Comparison of ENCODE assay signal across 8 cellular contexts in the genomic region with DNA sequence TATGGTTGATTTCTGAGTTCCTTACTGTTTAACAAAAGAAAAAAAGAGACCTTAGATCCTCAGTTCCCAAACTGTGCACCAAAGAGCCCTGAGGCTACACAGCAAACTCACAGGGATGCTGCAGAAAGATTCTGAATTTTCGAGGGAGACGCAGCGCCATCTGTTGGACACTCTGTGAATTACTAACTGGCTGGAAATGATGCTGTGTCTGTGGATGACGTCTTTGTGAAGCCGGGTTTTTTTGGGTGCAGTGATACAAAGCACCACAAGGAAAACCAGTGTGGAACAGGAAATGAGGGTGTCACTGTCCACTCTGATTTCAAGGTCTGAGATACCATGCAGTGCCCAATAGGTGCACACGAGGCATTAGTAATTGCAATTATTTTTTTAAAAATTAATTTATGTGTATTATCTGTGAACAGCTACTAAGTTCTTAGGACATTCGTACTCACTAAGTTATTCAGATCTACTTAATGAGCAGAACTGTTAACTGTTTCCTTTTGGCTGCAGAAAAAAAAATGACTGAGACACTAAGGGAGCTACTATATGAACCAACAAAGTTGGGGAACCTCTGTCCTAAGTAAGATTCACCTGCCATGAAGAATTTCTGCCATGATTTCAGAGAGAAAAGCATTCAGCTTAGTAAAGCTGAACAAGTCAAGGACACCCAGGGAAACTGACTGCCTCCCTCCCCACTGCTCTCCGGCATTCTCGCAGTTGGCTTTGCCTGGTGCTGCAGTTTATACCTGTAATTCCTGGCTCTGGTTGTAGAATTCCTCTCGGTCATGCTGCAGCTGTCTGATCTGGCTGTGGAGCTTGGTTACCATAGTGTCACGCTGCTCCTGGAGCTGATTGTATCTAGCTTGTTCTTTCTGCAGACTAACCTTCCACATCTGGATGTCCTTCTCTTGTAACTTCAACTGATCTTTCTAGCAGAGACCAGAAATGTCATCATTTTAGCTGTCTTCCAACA. TPM values are rescaled to one million over a fixed set of nuclear protein-coding genes. Genes with fewer than 3 reads are reported as not detected.
A peak's percentile ranks its signal among the peaks of the same experiment; 100 is the strongest.
DNase-seq lines count a peak whose midpoint lies in the region; ATAC-seq and TF ChIP-seq lines count a peak whose summit lies in the region.

No MANE protein-coding gene starts in this region.

- DNase-seq in activated gamma-delta T cell treated with Interleukin-2 at 50 U/mL for 16 hours (peak; percentile 73), activated gamma-delta T cell (lab: John Stamatoyannopoulos, UW) (no peak), MG63 (peak; percentile 59), cardiac muscle cell (ENCODE audit: low read depth in 1 of 2, low spot score in 1 of 2) (peak; percentile 68 to 87), putamen (ENCODE audit: low spot score) (peak; percentile 77)
- DNase-seq in activated naive CD8-positive, alpha-beta T cell treated with anti-CD3 and anti-CD28 coated beads, Interleukin-2, amount 10 ng/mL, durations not matched to agents 7 days and 5 days = peak; percentile 74

- H3K9ac ChIP-seq in SU-DHL-6 (ENCODE audit: low read length) = no peak overlapping the region

- H4K20me1 ChIP-seq in SU-DHL-6 (ENCODE audit: low read depth, low read length) = no peaks in the 10 kb centered on the region

- no peak overlapping the region for H2AFZ ChIP-seq in SU-DHL-6 (ENCODE audit: low read depth, low read length, severe bottlenecking)

- peak overlapping the region; percentile 43 for H3K27ac Mint-ChIP-seq in activated naive CD8-positive, alpha-beta T cell treated with anti-CD3 and anti-CD28 coated beads, Interleukin-2, amount 10 ng/mL, durations not matched to agents 7 days and 5 days

- POLR2A ChIA-PET in activated naive CD8-positive, alpha-beta T cell treated with anti-CD3 and anti-CD28 coated beads, Interleukin-2, amount 10 ng/mL, durations not matched to agents 7 days and 5 days (lab: Charles Lee) = interaction anchor here (0.9 to 2.1 kb wide), 2 partner anchors 22 to 43 kb away, joined by 4 to 5 read pairs; no protein-coding TSS in a partner anchor

- H3K27ac ChIP-seq in SU-DHL-6 (ENCODE audit: low read depth, low read length) = no peak overlapping the region
- no peak overlapping the region for H3K27ac ChIP-seq in cardiac muscle cell

- no peaks in the 10 kb centered on the region for H3K9me2 ChIP-seq in SU-DHL-6 (replicated peaks; ENCODE audit: insufficient read depth, low read length)

- TF ChIP-seq CTCF in SU-DHL-6 (IDR thresholded peaks at IDR 0.05; ENCODE audit: insufficient read depth, low read length, poor library complexity, severe bottlenecking) (peak; percentile 74), cardiac muscle cell (IDR thresholded peaks at IDR 0.05; ENCODE audit: low read depth, low read length) (peak; percentile 86)

- H3K79me2 ChIP-seq in SU-DHL-6 (ENCODE audit: insufficient read depth, low read length) = no peaks in the 10 kb centered on the region

- H3K36me3 Mint-ChIP-seq in activated naive CD8-positive, alpha-beta T cell treated with anti-CD3 and anti-CD28 coated beads, Interleukin-2, amount 10 ng/mL, durations not matched to agents 7 days and 5 days = peaks cover 13% of the 10 kb centered on the region

- H3K4me3 ChIP-seq in MG63 = no peak overlapping the region
- H3K4me3 ChIP-seq in SU-DHL-6 (ENCODE audit: insufficient read depth, low read length, poor library complexity, severe bottlenecking) = no peak overlapping the region
- H3K4me3 ChIP-seq in cardiac muscle cell = no peak overlapping the region

- no peaks in the 10 kb centered on the region for H3K9me3 Mint-ChIP-seq in activated naive CD8-positive, alpha-beta T cell treated with anti-CD3 and anti-CD28 coated beads, Interleukin-2, amount 10 ng/mL, durations not matched to agents 7 days and 5 days

- no peaks in the 10 kb centered on the region for H3K27me3 Mint-ChIP-seq in activated naive CD8-positive, alpha-beta T cell treated with anti-CD3 and anti-CD28 coated beads, Interleukin-2, amount 10 ng/mL, durations not matched to agents 7 days and 5 days

- H3K9me3 ChIP-seq in MG63 (no peaks in the 10 kb centered on the region), SU-DHL-6 (ENCODE audit: insufficient read depth, low read length) (no peaks in the 10 kb centered on the region), cardiac muscle cell (ENCODE audit: low read depth) (no peaks in the 10 kb centered on the region)

- H3K4me2 ChIP-seq in SU-DHL-6 (ENCODE audit: low read depth, low read length, poor library complexity, severe bottlenecking) = no peak overlapping the region

- peaks cover 14% of the 10 kb centered on the region for H3K4me1 Mint-ChIP-seq in activated naive CD8-positive, alpha-beta T cell treated with anti-CD3 and anti-CD28 coated beads, Interleukin-2, amount 10 ng/mL, durations not matched to agents 7 days and 5 days

- no peaks in the 10 kb centered on the region for H3F3A ChIP-seq in SU-DHL-6 (ENCODE audit: insufficient read depth)

- peaks cover 45% of the 10 kb centered on the region for H3K36me3 ChIP-seq in MG63
- H3K36me3 ChIP-seq in SU-DHL-6 (ENCODE audit: low read length) = no peaks in the 10 kb centered on the region
- peaks cover 57% of the 10 kb centered on the region for H3K36me3 ChIP-seq in cardiac muscle cell

- peaks cover 5% of the 10 kb centered on the region for H3K4me1 ChIP-seq in cardiac muscle cell (ENCODE audit: low read depth)

- H3K4me3 Mint-ChIP-seq in activated naive CD8-positive, alpha-beta T cell treated with anti-CD3 and anti-CD28 coated beads, Interleukin-2, amount 10 ng/mL, durations not matched to agents 7 days and 5 days = no peak overlapping the region

- H3K27me3 ChIP-seq in MG63 = no peaks in the 10 kb centered on the region
- H3K27me3 ChIP-seq in SU-DHL-6 (ENCODE audit: low read length) = no peaks in the 10 kb centered on the region
- no peaks in the 10 kb centered on the region for H3K27me3 ChIP-seq in cardiac muscle cell

- peak; percentile 92 for ATAC-seq in activated naive CD8-positive, alpha-beta T cell treated with anti-CD3 and anti-CD28 coated beads, Interleukin-2, amount 10 ng/mL, durations not matched to agents 7 days and 5 days (ENCODE audit: low read depth)
- no peak for ATAC-seq in GM21360 (IDR thresholded peaks at IDR 0.05; ENCODE audit: unreplicated experiment)

RNA-seq across cellular contexts. Expression of gene SPACA9, which starts 23.4 kb away (rescaled TPM):
- total RNA-seq in MG63 (2014; rRNA removed; shearing (Covaris generic); ENCODE audit: low replicate concordance) = 2.4 and 7.0 TPM in 2 replicates
- total RNA-seq in activated naive CD8-positive, alpha-beta T cell treated with anti-CD3 and anti-CD28 coated beads, Interleukin-2, amount 10 ng/mL, durations not matched to agents 7 days and 5 days = 1 to 10 TPM; 4.1 to 6.3 TPM
- total RNA-seq in cardiac muscle cell = 4.8 and 6.4 TPM in 2 replicates
- 7.8 and 13.2 TPM in 2 replicates for polyA plus RNA-seq in cardiac muscle cell

RNA-seq across cellular contexts. Expression of gene AK8, which starts 24.1 kb away (rescaled TPM):
- total RNA-seq in MG63 (2014; rRNA removed; shearing (Covaris generic); ENCODE audit: low replicate concordance) = 0.15 and 1.9 TPM in 2 replicates
- under 1 TPM in 1 of 2 experiments, not detected in 1; 0.30 TPM for total RNA-seq in activated naive CD8-positive, alpha-beta T cell treated with anti-CD3 and anti-CD28 coated beads, Interleukin-2, amount 10 ng/mL, durations not matched to agents 7 days and 5 days
- total RNA-seq in cardiac muscle cell = 0.25 and 0.83 TPM in 2 replicates
- 0.70 and 1.9 TPM in 2 replicates for polyA plus RNA-seq in cardiac muscle cell

RNA-seq across cellular contexts. Expression of gene TSC1, which starts 42.3 kb away (rescaled TPM):
- total RNA-seq in MG63 (2014; rRNA removed; shearing (Covaris generic); ENCODE audit: low replicate concordance) = 6.5 and 15.3 TPM in 2 replicates
- 10 to 100 TPM; 38.5 to 43.0 TPM for total RNA-seq in activated naive CD8-positive, alpha-beta T cell treated with anti-CD3 and anti-CD28 coated beads, Interleukin-2, amount 10 ng/mL, durations not matched to agents 7 days and 5 days
- total RNA-seq in cardiac muscle cell = 28.5 and 52.3 TPM in 2 replicates
- polyA plus RNA-seq in cardiac muscle cell = 21.1 and 28.8 TPM in 2 replicates
